In the genomic region with DNA sequence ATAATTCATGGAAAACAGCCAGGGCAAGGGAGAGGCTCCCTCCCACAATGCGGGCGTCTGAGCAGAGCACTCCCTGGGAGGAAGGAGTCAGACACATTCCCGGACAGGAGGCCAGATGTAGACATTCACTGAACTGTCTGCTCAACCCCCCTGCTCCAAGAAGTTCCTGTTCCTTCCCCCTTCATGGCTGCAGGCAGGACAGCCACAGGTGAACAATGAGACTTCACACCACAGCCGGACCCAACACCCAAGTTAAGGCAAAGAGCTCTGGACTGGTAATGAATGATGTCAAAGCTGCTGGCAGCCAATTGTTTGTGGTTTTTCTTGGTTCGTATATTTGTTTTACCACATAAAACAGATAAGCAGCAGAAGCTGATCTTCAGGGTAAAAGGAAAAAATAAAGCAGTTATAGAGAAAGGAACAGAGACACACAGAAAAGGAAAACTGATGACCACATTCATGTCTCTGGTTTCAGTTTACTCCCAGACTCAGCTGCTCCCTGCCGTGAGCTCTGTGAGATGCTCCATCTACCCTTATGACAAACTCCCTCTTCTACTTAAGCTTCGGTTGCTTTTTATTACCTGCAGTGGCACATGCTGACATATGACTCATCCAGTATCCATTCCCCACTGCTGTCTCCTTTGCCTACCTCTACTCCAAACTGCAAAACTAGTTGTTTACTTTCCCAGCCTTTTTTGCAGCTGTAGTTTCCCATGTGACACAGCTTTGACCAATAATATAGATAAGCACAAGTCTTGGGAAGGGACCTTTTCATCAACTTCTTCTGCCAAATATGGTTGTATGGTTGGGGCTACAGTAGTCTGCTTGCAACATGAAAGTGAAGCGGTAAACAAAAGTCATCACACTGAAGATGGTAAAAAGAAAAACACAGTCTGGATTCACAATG, we compare ENCODE assay signal across 9 cellular contexts. TPM values are rescaled to one million over a fixed set of nuclear protein-coding genes. Genes with fewer than 3 reads are reported as not detected.
A peak's percentile ranks its signal among the peaks of the same experiment; 100 is the strongest.
DNase-seq lines count a peak whose midpoint lies in the region; ATAC-seq, FAIRE-seq and TF ChIP-seq lines count a peak whose summit lies in the region.
"Had no signal": no experiment of that assay in that cellular context is flagged by ENCODE, and none has a peak within 500 bp of the region (broad histone marks: within the 10 kb centered on the region; RNA-seq: fewer than 3 reads in every experiment).

No MANE protein-coding gene starts in this region.

- peak; percentile 60 for DNase-seq in NCI-H2029 (lab: John Stamatoyannopoulos, UW)
- DNase-seq in NCI-H2029 treated with DMSO at 0.1 percent for 48 hours (lab: John Stamatoyannopoulos, UW), result no peak
- DNase-seq in activated naive CD4-positive, alpha-beta T cell treated with anti-CD3 and anti-CD28 coated beads, Interleukin-2, amount 50 U/mL, for 72 hours (ENCODE audit: low spot score in 2 of 2), result no peak
- peak in 1 of 2 donors; percentile 10 for DNase-seq in left colon
- no peak for DNase-seq in hippocampal formation (lab: John Stamatoyannopoulos, UW)
- no peak for DNase-seq in D721Med (ENCODE audit: insufficient read length, low spot score)
- no peak for DNase-seq in glutamatergic neuron

- no peaks in the 10 kb centered on the region for H3K4me1 ChIP-seq in HUES48 (ENCODE audit: control insufficient read depth, insufficient read depth, low read length)

- TF ChIP-seq CTCF in D721Med (IDR thresholded peaks at IDR 0.05; ENCODE audit: insufficient read depth, missing control alignments) (no peak), glutamatergic neuron (IDR thresholded peaks at IDR 0.05; ENCODE audit: partially characterized antibody, unreplicated experiment) (no peak)

- H3K4me1 Mint-ChIP-seq in glutamatergic neuron (ENCODE audit: low read depth, unreplicated experiment), result no peaks in the 10 kb centered on the region

- H3K4me3 Mint-ChIP-seq in glutamatergic neuron (ENCODE audit: unreplicated experiment), result no peak overlapping the region

- H3K27me3 Mint-ChIP-seq in glutamatergic neuron (ENCODE audit: unreplicated experiment), result no peaks in the 10 kb centered on the region

- no peaks in the 10 kb centered on the region for H3K9me3 Mint-ChIP-seq in activated naive CD4-positive, alpha-beta T cell treated with anti-CD3 and anti-CD28 coated beads, Interleukin-2, amount 50 U/mL, for 72 hours
- no peaks in the 10 kb centered on the region for H3K9me3 Mint-ChIP-seq in glutamatergic neuron (ENCODE audit: unreplicated experiment)

- no peak overlapping the region for H3K27ac Mint-ChIP-seq in activated naive CD4-positive, alpha-beta T cell treated with anti-CD3 and anti-CD28 coated beads, Interleukin-2, amount 50 U/mL, for 72 hours
- no peak overlapping the region for H3K27ac Mint-ChIP-seq in glutamatergic neuron (ENCODE audit: unreplicated experiment)

- H3K9me3 ChIP-seq in HUES48 (ENCODE audit: control insufficient read depth, insufficient read depth, low read length), result no peaks in the 10 kb centered on the region

- intact Hi-C loops in left colon (cut with DNase I, micrococcal nuclease), result no loop called here

- no peak overlapping the region for H3K9ac ChIP-seq in HUES48 (ENCODE audit: low read depth, low read length)

- no peak for FAIRE-seq in D721Med (lab: Jason Lieb, UNC)

- H3K36me3 ChIP-seq in HUES48 (ENCODE audit: control insufficient read depth, insufficient read depth, low read length), result peaks cover 39% of the 10 kb centered on the region

- H3K4me3 ChIP-seq in HUES48 (ENCODE audit: low read depth, low read length), result no peak overlapping the region

- H3K27ac ChIP-seq in HUES48 (ENCODE audit: low read depth, low read length), result peak overlapping the region; percentile 82
- H3K27ac ChIP-seq: C4-2B had no signal

- H3K36me3 Mint-ChIP-seq in activated naive CD4-positive, alpha-beta T cell treated with anti-CD3 and anti-CD28 coated beads, Interleukin-2, amount 50 U/mL, for 72 hours, result no peaks in the 10 kb centered on the region
- H3K36me3 Mint-ChIP-seq in glutamatergic neuron (ENCODE audit: unreplicated experiment), result peaks cover 5% of the 10 kb centered on the region

- no peaks in the 10 kb centered on the region for H3K27me3 ChIP-seq in HUES48 (ENCODE audit: control insufficient read depth, insufficient read depth, low read length)

- ATAC-seq in activated naive CD4-positive, alpha-beta T cell treated with anti-CD3 and anti-CD28 coated beads, Interleukin-2, amount 50 U/mL, for 72 hours, result peak; percentile 57 to 84
- peak; percentile 67 for ATAC-seq in left colon

RNA-seq across cellular contexts. Expression of gene DZIP1L, which starts 33.1 kb away (rescaled TPM):
- total RNA-seq in activated naive CD4-positive, alpha-beta T cell treated with anti-CD3 and anti-CD28 coated beads, Interleukin-2, amount 50 U/mL, for 72 hours, result not detected
- 1 to 10 TPM; 1.6 to 3.5 TPM for total RNA-seq in left colon
- total RNA-seq in glutamatergic neuron (ENCODE audit: unreplicated experiment), result 3.3 TPM

RNA-seq across cellular contexts. Expression of gene A4GNT, which starts 49.9 kb away (rescaled TPM):
- not detected for total RNA-seq in activated naive CD4-positive, alpha-beta T cell treated with anti-CD3 and anti-CD28 coated beads, Interleukin-2, amount 50 U/mL, for 72 hours
- total RNA-seq in left colon (not detected), glutamatergic neuron (ENCODE audit: unreplicated experiment) (not detected)
